Comparison of ENCODE assay signal across 1 cellular context in the genomic region with DNA sequence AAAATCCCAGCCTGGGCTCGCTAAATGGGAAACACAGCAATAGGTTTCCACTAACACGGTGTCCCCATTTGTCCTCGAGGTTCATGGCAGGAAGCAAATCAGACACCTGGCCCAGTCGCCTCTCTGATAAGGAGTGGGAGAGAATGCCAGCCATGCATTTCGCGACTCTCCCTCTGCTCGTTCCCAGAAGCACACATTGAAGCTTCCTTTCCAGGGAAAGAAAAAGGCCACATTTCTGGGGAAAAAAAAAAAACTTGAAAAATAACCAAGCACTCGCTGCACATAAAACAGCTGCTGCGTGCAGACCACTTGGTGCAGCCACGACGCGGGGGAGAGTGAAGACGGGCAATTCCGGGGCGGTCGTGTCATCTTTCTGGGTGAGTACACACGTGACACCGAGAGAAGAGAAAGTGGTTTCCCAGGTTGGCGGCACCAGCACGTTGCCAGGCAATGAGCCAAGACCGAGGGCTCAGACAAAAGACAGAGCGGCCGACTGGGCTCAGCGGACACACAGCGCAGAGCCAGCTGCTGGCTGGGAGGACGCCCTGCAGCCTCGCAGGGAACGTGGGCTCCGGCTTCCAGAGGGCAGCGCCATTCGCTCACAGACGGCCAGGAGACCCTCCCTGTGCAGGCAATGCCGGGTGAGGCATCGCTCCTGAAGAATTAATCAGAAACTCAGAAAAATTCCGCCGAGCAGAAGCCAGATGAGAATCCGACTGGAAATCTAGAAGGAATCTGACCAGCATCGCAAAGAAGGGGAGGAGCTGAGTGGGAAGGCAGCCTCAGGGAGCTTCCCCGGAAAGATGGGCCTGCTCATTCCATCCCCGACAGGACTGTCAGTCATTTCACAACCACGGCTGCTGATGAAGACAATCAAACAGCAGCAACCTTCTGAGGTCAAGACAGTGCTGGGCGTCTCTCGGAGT.
TF ChIP-seq lines count a peak whose summit lies in the region.

No MANE protein-coding gene starts in this region.

TF ChIP-seq in K562, 482 proteins besides CTCF, POLR2A, EP300 and RAD21 (continued from another document):
- TF ChIP-seq, protein P1, sequence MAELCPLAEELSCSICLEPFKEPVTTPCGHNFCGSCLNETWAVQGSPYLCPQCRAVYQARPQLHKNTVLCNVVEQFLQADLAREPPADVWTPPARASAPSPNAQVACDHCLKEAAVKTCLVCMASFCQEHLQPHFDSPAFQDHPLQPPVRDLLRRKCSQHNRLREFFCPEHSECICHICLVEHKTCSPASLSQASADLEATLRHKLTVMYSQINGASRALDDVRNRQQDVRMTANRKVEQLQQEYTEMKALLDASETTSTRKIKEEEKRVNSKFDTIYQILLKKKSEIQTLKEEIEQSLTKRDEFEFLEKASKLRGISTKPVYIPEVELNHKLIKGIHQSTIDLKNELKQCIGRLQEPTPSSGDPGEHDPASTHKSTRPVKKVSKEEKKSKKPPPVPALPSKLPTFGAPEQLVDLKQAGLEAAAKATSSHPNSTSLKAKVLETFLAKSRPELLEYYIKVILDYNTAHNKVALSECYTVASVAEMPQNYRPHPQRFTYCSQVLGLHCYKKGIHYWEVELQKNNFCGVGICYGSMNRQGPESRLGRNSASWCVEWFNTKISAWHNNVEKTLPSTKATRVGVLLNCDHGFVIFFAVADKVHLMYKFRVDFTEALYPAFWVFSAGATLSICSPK (IDR thresholded peaks at IDR 0.05; ENCODE audit: borderline replicate concordance), result no peak
- TF ChIP-seq, protein P2, sequence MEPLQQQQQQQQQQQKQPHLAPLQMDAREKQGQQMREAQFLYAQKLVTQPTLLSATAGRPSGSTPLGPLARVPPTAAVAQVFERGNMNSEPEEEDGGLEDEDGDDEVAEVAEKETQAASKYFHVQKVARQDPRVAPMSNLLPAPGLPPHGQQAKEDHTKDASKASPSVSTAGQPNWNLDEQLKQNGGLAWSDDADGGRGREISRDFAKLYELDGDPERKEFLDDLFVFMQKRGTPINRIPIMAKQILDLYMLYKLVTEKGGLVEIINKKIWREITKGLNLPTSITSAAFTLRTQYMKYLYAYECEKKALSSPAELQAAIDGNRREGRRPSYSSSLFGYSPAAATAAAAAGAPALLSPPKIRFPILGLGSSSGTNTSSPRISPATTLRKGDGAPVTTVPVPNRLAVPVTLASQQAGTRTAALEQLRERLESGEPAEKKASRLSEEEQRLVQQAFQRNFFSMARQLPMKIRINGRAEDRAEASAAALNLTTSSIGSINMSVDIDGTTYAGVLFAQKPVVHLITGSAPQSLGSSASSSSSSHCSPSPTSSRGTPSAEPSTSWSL (CRISPR knock-in tag; IDR thresholded peaks at IDR 0.05; ENCODE audit: borderline replicate concordance), result no peak
- TF ChIP-seq RFX5 (IDR thresholded peaks at IDR 0.05; ENCODE audit: low read depth, low read length) (no peak), ZNF507 (tag; conservative IDR thresholded peaks at IDR 0.05) (no peak)
TF ChIP-seq in K562: peak in this region for 17.
